Comparison of ENCODE assay signal across 22 cellular contexts in the genomic region with DNA sequence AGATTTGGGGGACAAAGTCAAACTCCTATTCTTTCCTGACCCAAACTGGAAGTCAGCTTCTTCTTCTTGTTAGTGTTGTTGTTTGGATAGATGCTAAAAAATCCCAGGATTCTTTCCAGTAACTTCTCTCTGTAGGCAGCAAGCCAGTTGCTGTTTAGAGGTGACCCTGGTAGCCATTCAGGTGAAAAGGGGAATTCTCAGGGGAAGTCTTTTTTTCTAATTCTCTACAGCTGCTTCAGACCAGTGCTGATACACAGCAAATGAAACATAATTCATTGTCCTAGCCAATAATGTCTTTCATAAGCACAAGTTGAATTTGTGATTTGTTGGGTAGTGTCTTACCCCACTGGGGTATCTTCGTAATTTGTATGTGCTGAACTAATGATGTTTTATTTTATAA.
DNase-seq lines count a peak whose midpoint lies in the region; ATAC-seq, FAIRE-seq and TF ChIP-seq lines count a peak whose summit lies in the region.
"Had no signal": no experiment of that assay in that cellular context is flagged by ENCODE, and none has a peak within 500 bp of the region (broad histone marks: within the 10 kb centered on the region; RNA-seq: fewer than 3 reads in every experiment).

No MANE protein-coding gene starts in this region.

- no TSS peak for BruUV-seq in GM12878 (replicated peaks; lab: Mats Ljungman, UMichigan)

- no peak for TF ChIP-seq EP300 in GM12878 (IDR thresholded peaks at IDR 0.05; ENCODE audit: borderline replicate concordance in 1 of 2, control insufficient read depth in 1 of 2, low read depth in 2 of 2, low read length in 2 of 2)

- H3K4me1 ChIP-seq in GM12878 (ENCODE audit: control insufficient read depth, insufficient read depth, low read length) (peaks cover 6% of the 10 kb centered on the region; the same call in 1 of the 2 replicates), pancreas (no peaks in the 10 kb centered on the region)
- H3K4me1 ChIP-seq: BE2C, Caco-2 had no signal

- no peak for FAIRE-seq in GM12878 (lab: Jason Lieb, UNC)
- no peak for FAIRE-seq in pancreas (lab: Jason Lieb, UNC)
- FAIRE-seq in frontal cortex (lab: Jason Lieb, UNC), result no peak
- FAIRE-seq: A204.1, D721Med, G401.6, GM18507, H1 had no signal

- ATAC-seq in HG02759 (IDR thresholded peaks at IDR 0.05; ENCODE audit: unreplicated experiment) (peak; percentile 52), GM12878 (peak; percentile 82), pancreas (no peak)

- TF ChIP-seq RAD21 in GM12878 (IDR thresholded peaks at IDR 0.05; ENCODE audit: insufficient read depth, low read depth, low read length), result no peak

- H3K9ac ChIP-seq in GM12878 (ENCODE audit: control insufficient read depth, insufficient read depth, low read length), result no peak overlapping the region

- no peaks in the 10 kb centered on the region for H3K79me2 ChIP-seq in GM12878 (ENCODE audit: control insufficient read depth, insufficient read depth, low read length)

- no peak overlapping the region for H3K4me2 ChIP-seq in GM12878 (ENCODE audit: control insufficient read depth, insufficient read depth)

- POLR2A ChIA-PET in GM12878 (lab: Charles Lee), result interaction anchor here (0.9 to 1.6 kb wide), 4 partner anchors 10 to 33 kb away, joined by 3 to 5 read pairs (median 3); no protein-coding TSS in a partner anchor

- RAD21 ChIA-PET in GM12878 (lab: Charles Lee; ENCODE audit: unreplicated experiment), result interaction anchor here (1.3 to 3.4 kb wide), 4 partner anchors 9 to 185 kb away, joined by 3 to 15 read pairs (median 4); no protein-coding TSS in a partner anchor

- in situ Hi-C loops in GM13976 (cut with MboI; ENCODE audit: low sequenced_read_pairs, unreplicated experiment) (no loop called here), GM12878 (cut with MboI) (no loop called here)

- intact Hi-C loops in GM12878 (cut with micrococcal nuclease; ENCODE audit: unreplicated experiment) (no loop called here), pancreas (cut with DNase I) (no loop called here)

- no peak overlapping the region for H2AFZ ChIP-seq in GM12878 (ENCODE audit: control insufficient read depth, low read depth, low read length)

- CTCF ChIA-PET in GM12878 (lab: Yijun Ruan, JAX), result interaction anchor here (1.1 to 3.3 kb wide), 5 partner anchors 11 to 185 kb away, joined by 3 to 13 read pairs (median 5); no protein-coding TSS in a partner anchor

- TF ChIP-seq POLR2A in GM12878 (IDR thresholded peaks at IDR 0.05; ENCODE audit: low read depth, low read length), result no peak

- H4K20me1 ChIP-seq in GM12878 (ENCODE audit: control insufficient read depth, insufficient read depth), result no peaks in the 10 kb centered on the region

- TF ChIP-seq CTCF in GM13976 (IDR thresholded peaks at IDR 0.05; ENCODE audit: borderline replicate concordance, control extremely low read depth, extremely low read depth, insufficient read depth, missing control alignments) (no peak), GM12878 (IDR thresholded peaks at IDR 0.05 in 2 of 3, conservative IDR thresholded peaks at IDR 0.05 in 1 of 3; ENCODE audit: control insufficient read depth in 2 of 3, extremely low read depth in 1 of 3, insufficient read depth in 1 of 3, low read depth in 3 of 3, low read length in 3 of 3) (no peak), pancreas (IDR thresholded peaks at IDR 0.05) (no peak)

- SMC1A ChIA-PET in GM12878 (lab: Charles Lee; ENCODE audit: uncharacterized antibody, unreplicated experiment), result interaction anchor here (1.1 to 2.4 kb wide), 9 partner anchors 9 to 185 kb away, joined by 3 to 12 read pairs (median 6); no protein-coding TSS in a partner anchor

- no peaks in the 10 kb centered on the region; the same call in 2 of the 3 replicates for H3K9me3 ChIP-seq in GM12878 (replicated peaks; ENCODE audit: control insufficient read depth, insufficient read depth, low read length)
- no peaks in the 10 kb centered on the region for H3K9me3 ChIP-seq in pancreas
- H3K9me3 ChIP-seq: BE2C, Caco-2 had no signal

- H3K4me3 ChIP-seq in GM12878 (no peak overlapping the region), pancreas (no peak overlapping the region)

- 84% methylated on average over 1 of the region's 1 CpG for WGBS in GM12878 (ENCODE audit: insufficient coverage, insufficient replicate concordance, low lambda C conversion rate, missing lambda C conversion rate)
- 94 to 100% methylated on average over 1 of the region's 1 CpG for WGBS in pancreas, 2 donors

- peak; percentile 8 for DNase-seq in GM13976 (ENCODE audit: low spot score)
- peak; percentile 25 for DNase-seq in NCI-H2171 (lab: John Stamatoyannopoulos, UW)
- DNase-seq in GM12878 (ENCODE audit: low read depth, low spot score), result no peak
- DNase-seq in pancreas, result no peak
- no peak for DNase-seq in frontal cortex (ENCODE audit: low spot score in 2 of 2)
- DNase-seq in foreskin melanocyte, result no peak
- DNase-seq in T-helper 1 cell, result no peak
- DNase-seq: ACHN; BE2C; C1 segment of cervical spinal cord; Caco-2; CD4-positive, CD25-positive, alpha-beta regulatory T cell; CD8-positive, alpha-beta memory T cell; H9; Kasumi-1; KG1 had no signal

- H3K27ac ChIP-seq in GM12878 (ENCODE audit: control insufficient read depth, insufficient read depth) (no peak overlapping the region), pancreas (no peak overlapping the region)

- no peaks in the 10 kb centered on the region for H3K36me3 ChIP-seq in GM12878 (ENCODE audit: control insufficient read depth in 2 of 2, insufficient read depth in 2 of 2, low read length in 1 of 2)
- H3K36me3 ChIP-seq in pancreas, result no peaks in the 10 kb centered on the region
- H3K36me3 ChIP-seq: BE2C had no signal

- no peaks in the 10 kb centered on the region for H3K27me3 ChIP-seq in GM12878 (replicated peaks in 1 of 2; ENCODE audit: control insufficient read depth in 2 of 2, insufficient read depth in 2 of 2, low read length in 1 of 2)
- no peaks in the 10 kb centered on the region for H3K27me3 ChIP-seq in pancreas
- H3K27me3 ChIP-seq: BE2C had no signal

TF ChIP-seq in GM12878, 131 proteins besides CTCF, POLR2A, EP300 and RAD21:
- TF ChIP-seq TCF12 (IDR thresholded peaks at IDR 0.05; ENCODE audit: low read depth, low read length) (0 out of 2 replicates have a peak, but pooled peaks have one; percentile 27), ESRRA (IDR thresholded peaks at IDR 0.05; ENCODE audit: low read length) (peak; percentile 90; the same call in 1 of the 2 replicates), BMI1 (IDR thresholded peaks at IDR 0.05; ENCODE audit: borderline replicate concordance) (no peak), HDGF (IDR thresholded peaks at IDR 0.05) (no peak)
- TF ChIP-seq, protein P1, sequence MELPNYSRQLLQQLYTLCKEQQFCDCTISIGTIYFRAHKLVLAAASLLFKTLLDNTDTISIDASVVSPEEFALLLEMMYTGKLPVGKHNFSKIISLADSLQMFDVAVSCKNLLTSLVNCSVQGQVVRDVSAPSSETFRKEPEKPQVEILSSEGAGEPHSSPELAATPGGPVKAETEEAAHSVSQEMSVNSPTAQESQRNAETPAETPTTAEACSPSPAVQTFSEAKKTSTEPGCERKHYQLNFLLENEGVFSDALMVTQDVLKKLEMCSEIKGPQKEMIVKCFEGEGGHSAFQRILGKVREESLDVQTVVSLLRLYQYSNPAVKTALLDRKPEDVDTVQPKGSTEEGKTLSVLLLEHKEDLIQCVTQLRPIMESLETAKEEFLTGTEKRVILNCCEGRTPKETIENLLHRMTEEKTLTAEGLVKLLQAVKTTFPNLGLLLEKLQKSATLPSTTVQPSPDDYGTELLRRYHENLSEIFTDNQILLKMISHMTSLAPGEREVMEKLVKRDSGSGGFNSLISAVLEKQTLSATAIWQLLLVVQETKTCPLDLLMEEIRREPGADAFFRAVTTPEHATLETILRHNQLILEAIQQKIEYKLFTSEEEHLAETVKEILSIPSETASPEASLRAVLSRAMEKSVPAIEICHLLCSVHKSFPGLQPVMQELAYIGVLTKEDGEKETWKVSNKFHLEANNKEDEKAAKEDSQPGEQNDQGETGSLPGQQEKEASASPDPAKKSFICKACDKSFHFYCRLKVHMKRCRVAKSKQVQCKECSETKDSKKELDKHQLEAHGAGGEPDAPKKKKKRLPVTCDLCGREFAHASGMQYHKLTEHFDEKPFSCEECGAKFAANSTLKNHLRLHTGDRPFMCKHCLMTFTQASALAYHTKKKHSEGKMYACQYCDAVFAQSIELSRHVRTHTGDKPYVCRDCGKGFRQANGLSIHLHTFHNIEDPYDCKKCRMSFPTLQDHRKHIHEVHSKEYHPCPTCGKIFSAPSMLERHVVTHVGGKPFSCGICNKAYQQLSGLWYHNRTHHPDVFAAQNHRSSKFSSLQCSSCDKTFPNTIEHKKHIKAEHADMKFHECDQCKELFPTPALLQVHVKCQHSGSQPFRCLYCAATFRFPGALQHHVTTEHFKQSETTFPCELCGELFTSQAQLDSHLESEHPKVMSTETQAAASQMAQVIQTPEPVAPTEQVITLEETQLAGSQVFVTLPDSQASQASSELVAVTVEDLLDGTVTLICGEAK (IDR thresholded peaks at IDR 0.05; ENCODE audit: borderline replicate concordance), result 0 out of 2 replicates have a peak, but pooled peaks have one; percentile 41

Comparison
In these comparisons a context has a peak if more than half of its experiments do, and no peak if none do; other contexts are left out.
1. DNase-seq: peak in GM13976 (single experiment) and NCI-H2171 (single experiment); none in GM12878 (single experiment), pancreas (0 of 6), frontal cortex (0 of 2), foreskin melanocyte (single experiment) and T-helper 1 cell (0 of 5).
2. ATAC-seq: peak in HG02759 (single experiment) and GM12878 (single experiment); none in pancreas (0 of 4).